15 cellular contexts compared by ENCODE assay signal in the genomic region with DNA sequence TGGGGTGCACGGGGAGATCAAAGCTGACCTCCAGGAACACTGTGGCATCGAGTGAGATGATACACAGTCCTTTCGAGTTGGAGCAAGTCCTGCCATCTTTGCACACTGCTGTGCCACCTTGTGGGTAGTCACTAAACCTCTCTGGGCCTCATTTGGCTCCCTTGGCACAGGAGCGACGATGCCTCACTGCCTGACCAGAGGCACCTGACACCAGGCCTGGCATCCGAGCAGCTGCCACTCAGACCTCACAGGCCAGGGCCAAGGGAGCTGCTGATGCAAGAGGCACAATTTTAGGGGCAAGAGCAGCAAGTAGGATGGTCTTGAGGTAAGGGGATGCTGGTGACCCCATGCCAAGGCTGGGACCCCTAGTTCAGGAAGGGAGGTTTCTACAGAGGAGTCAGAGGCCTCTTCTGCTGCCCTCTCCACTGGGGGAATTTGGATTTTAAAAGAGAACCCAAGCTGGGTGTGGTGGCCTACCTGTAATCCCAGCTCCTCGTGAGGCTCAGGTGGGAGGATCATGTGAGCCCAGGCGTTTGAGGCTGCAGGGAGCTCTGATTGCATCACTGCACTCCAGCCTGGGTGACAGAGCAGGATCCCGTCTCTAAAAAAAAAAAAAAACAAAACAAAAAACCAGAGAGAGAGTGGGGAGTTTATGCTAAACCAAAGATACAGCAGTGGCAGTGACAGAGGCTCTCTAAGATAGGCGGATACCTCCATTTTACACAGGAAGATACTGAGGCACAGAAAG. TPM values are rescaled to one million over a fixed set of nuclear protein-coding genes. Genes with fewer than 3 reads are reported as not detected.
DNase-seq lines count a peak whose midpoint lies in the region; ATAC-seq and TF ChIP-seq lines count a peak whose summit lies in the region.
"Had no signal": no experiment of that assay in that cellular context is flagged by ENCODE, and none has a peak within 500 bp of the region (broad histone marks: within the 10 kb centered on the region; RNA-seq: fewer than 3 reads in every experiment).

No MANE protein-coding gene starts in this region.

- DNase-seq in H9 (no peak), RWPE2 (ENCODE audit: low spot score) (peak; percentile 57), islet precursor cell (peak; percentile 57), smooth muscle cell (lab: John Stamatoyannopoulos, UW; ENCODE audit: unreplicated experiment) (no peak), H7 (no peak), SKM-1 treated with dmso at 0.1 percent for 144 hours (lab: John Stamatoyannopoulos, UW; ENCODE audit: unreplicated experiment) (no peak)
- DNase-seq: activated CD4-positive, alpha-beta T cell treated with anti-CD3 and anti-CD28 coated beads, Interleukin-2, amount 50 U/mL, for 48 hours; activated naive CD4-positive, alpha-beta T cell; foreskin melanocyte; NCI-H146; stimulated activated CD4-positive, alpha-beta T cell treated with anti-CD3 and anti-CD28 coated beads, Interleukin-4, amount 100 ng/mL, for 1 hour; stimulated activated naive CD8-positive, alpha-beta T cell treated with anti-CD3 and anti-CD28 coated beads, Interleukin-15, Interleukin-2, amounts not matched to agents 100 U/mL and 50 U/mL, for 24 hours had no signal

- H2BK15ac ChIP-seq in H9 (ENCODE audit: low read depth, low read length) = no peak overlapping the region

- peaks cover 28 to 67% of the 10 kb centered on the region in 2 experiments for H3K4me1 Mint-ChIP-seq in H9

- no peak for ATAC-seq in RWPE2 (ENCODE audit: low read depth)
- no peak for ATAC-seq in GM19351 (IDR thresholded peaks at IDR 0.05; ENCODE audit: unreplicated experiment)
- ATAC-seq: stimulated activated naive CD8-positive, alpha-beta T cell treated with anti-CD3 and anti-CD28 coated beads, Interleukin-15, Interleukin-2, amounts not matched to agents 100 U/mL and 50 U/mL, for 24 hours had no signal

- H3K14ac ChIP-seq in H9 (ENCODE audit: insufficient read depth, low read length) = no peak overlapping the region

- H3K36me3 ChIP-seq in RWPE2 (ENCODE audit: low read depth) = peaks cover 22% of the 10 kb centered on the region
- H3K36me3 ChIP-seq in smooth muscle cell (ENCODE audit: low read depth) = no peaks in the 10 kb centered on the region
- H3K36me3 ChIP-seq in H7 (replicated peaks; ENCODE audit: control insufficient read depth, insufficient read depth, low read length) = no peaks in the 10 kb centered on the region
- H3K36me3 ChIP-seq: neutrophil had no signal

- no peaks in the 10 kb centered on the region for H3K79me1 ChIP-seq in H9 (ENCODE audit: insufficient read depth, low read depth, low read length, poor library complexity, severe bottlenecking)

- H3K27me3 Mint-ChIP-seq in H9 (ENCODE audit: low read depth) = peaks cover 10% of the 10 kb centered on the region

- no peak overlapping the region for H3K9ac ChIP-seq in H9 (ENCODE audit: extremely low read depth, insufficient read length, low read length)
- H3K9ac ChIP-seq in smooth muscle cell (ENCODE audit: low read depth) = no peak overlapping the region

- H4K20me1 ChIP-seq in H9 (ENCODE audit: control insufficient read depth, insufficient read depth, insufficient read length) = no peaks in the 10 kb centered on the region
- H4K20me1 ChIP-seq in smooth muscle cell (ENCODE audit: low read depth) = no peaks in the 10 kb centered on the region

- no CpG with 5 or more reads among the region's 10 CpGs for WGBS in H9 (ENCODE audit: extremely low coverage, insufficient read length, low lambda C conversion rate)
- WGBS in smooth muscle cell (ENCODE audit: low lambda C conversion rate) = 81% methylated on average over 10 of the region's 10 CpGs

- H3K27me3 ChIP-seq in H9 (ENCODE audit: insufficient read depth, low read length) = no peaks in the 10 kb centered on the region
- H3K27me3 ChIP-seq in RWPE2 (ENCODE audit: insufficient read depth, poor library complexity, severe bottlenecking) = no peaks in the 10 kb centered on the region
- no peaks in the 10 kb centered on the region for H3K27me3 ChIP-seq in smooth muscle cell (ENCODE audit: low read depth)
- H3K27me3 ChIP-seq in H7 (ENCODE audit: control insufficient read depth, insufficient read depth, low read length) = no peaks in the 10 kb centered on the region; the same call in 1 of the 2 replicates

- H4K5ac ChIP-seq in H9 (ENCODE audit: insufficient read length, low read depth, low read length) = no peak overlapping the region

- no peak overlapping the region for H3K23ac ChIP-seq in H9 (ENCODE audit: insufficient read length, low read depth, low read length)

- H3K4me3 ChIP-seq in RWPE2 (ENCODE audit: severe bottlenecking) (peak overlapping the region; percentile 51), smooth muscle cell (no peak overlapping the region), H7 (ENCODE audit: insufficient read depth, low read depth, low read length) (no peak overlapping the region)

- no peak overlapping the region for H2AK5ac ChIP-seq in H9 (ENCODE audit: insufficient read length, low read length)

- H3K9me3 ChIP-seq in H9 (ENCODE audit: control insufficient read depth, low read depth, low read length) (no peaks in the 10 kb centered on the region), RWPE2 (ENCODE audit: severe bottlenecking) (no peaks in the 10 kb centered on the region), smooth muscle cell (replicated peaks; ENCODE audit: low read depth) (no peaks in the 10 kb centered on the region)
- H3K9me3 ChIP-seq: neutrophil had no signal

- H3K4me1 ChIP-seq in H9 (ENCODE audit: insufficient read depth, low read length) (no peaks in the 10 kb centered on the region), RWPE2 (ENCODE audit: insufficient read depth, poor library complexity, severe bottlenecking) (peaks cover 53% of the 10 kb centered on the region), smooth muscle cell (ENCODE audit: low read depth) (peaks cover 6% of the 10 kb centered on the region)

- no peak overlapping the region for H3T11ph ChIP-seq in H9 (ENCODE audit: low read length)

- H4K91ac ChIP-seq in H9 (ENCODE audit: insufficient read length, low read depth, low read length) = no peak overlapping the region

- no peak overlapping the region for H3K18ac ChIP-seq in H9 (ENCODE audit: insufficient read length, low read depth, low read length)

- H3K79me2 ChIP-seq in H9 (ENCODE audit: insufficient read depth, low read length) = no peaks in the 10 kb centered on the region
- H3K79me2 ChIP-seq in smooth muscle cell (ENCODE audit: low read depth) = no peaks in the 10 kb centered on the region

- H3K36me3 Mint-ChIP-seq in H9 (ENCODE audit: insufficient read depth in 1 of 3, low read depth in 3 of 3) = no peaks in the 10 kb centered on the region; a peak in 1 of 7 replicates

- no peaks in the 10 kb centered on the region for H3K23me2 ChIP-seq in H9 (ENCODE audit: insufficient read length, low read depth, low read length, poor library complexity, severe bottlenecking)

- H3K4ac ChIP-seq in H9 (ENCODE audit: low read depth, low read length) = no peak overlapping the region

- H3K56ac ChIP-seq in H9 (ENCODE audit: insufficient read length, low read depth, low read length) = no peak overlapping the region

- no peak for TF ChIP-seq CTCF in H9 (conservative IDR thresholded peaks at IDR 0.05)
- no peak for TF ChIP-seq CTCF in RWPE2 (IDR thresholded peaks at IDR 0.05; ENCODE audit: poor library complexity, severe bottlenecking)
- no peak for TF ChIP-seq CTCF in smooth muscle cell (IDR thresholded peaks at IDR 0.05; ENCODE audit: borderline replicate concordance, insufficient read depth, poor library complexity, severe bottlenecking)

- H3K4me3 Mint-ChIP-seq in H9 = no peak overlapping the region

- no peak overlapping the region for H2AFZ ChIP-seq in H9 (ENCODE audit: low read length)
- no peak overlapping the region for H2AFZ ChIP-seq in smooth muscle cell (ENCODE audit: low read depth)

- H3K27ac ChIP-seq in H9 (ENCODE audit: insufficient read length, low read depth, low read length) (no peak overlapping the region), RWPE2 (ENCODE audit: poor library complexity, severe bottlenecking) (peak overlapping the region; percentile 89), smooth muscle cell (ENCODE audit: low read depth) (peak overlapping the region; percentile 82)
- H3K27ac ChIP-seq: neutrophil had no signal

- H3K27ac Mint-ChIP-seq in H9 = peak overlapping the region in 2 of 3 experiments; percentile 52 to 82; a peak in 3 of 7 replicates

- no peak overlapping the region for H2BK20ac ChIP-seq in H9 (ENCODE audit: low read depth, low read length, poor library complexity, severe bottlenecking)

- H2BK12ac ChIP-seq in H9 (ENCODE audit: insufficient read length, low read depth, low read length) = no peak overlapping the region

- H2BK120ac ChIP-seq in H9 (ENCODE audit: low read depth, low read length, poor library complexity, severe bottlenecking) = no peak overlapping the region

- H3K9me3 Mint-ChIP-seq in H9 = no peaks in the 10 kb centered on the region

- no peak overlapping the region for H4K8ac ChIP-seq in H9 (replicated peaks; ENCODE audit: insufficient read length, low read depth, low read length)

- no peak overlapping the region for H2BK5ac ChIP-seq in H9 (ENCODE audit: insufficient read length, low read length)

- H3K4me2 ChIP-seq in H9 (ENCODE audit: insufficient read depth, insufficient read length, low read length) = no peak overlapping the region
- peak overlapping the region; percentile 21 for H3K4me2 ChIP-seq in smooth muscle cell

- H3F3A ChIP-seq in smooth muscle cell (ENCODE audit: low read depth) = peaks cover 19% of the 10 kb centered on the region

RNA-seq across cellular contexts. Expression of gene ADGRG1, which starts 6.7 kb away (rescaled TPM):
- total RNA-seq in H9 (2021) (0.57 and 1.1 TPM in 2 replicates), smooth muscle cell (27.3 and 32.0 TPM in 2 replicates)
- 15.3 and 71.2 TPM in 2 replicates for polyA plus RNA-seq in smooth muscle cell
- 0.38 and 0.44 TPM in 2 replicates for total RNA-seq in H7 (2014; rRNA removed; shearing (Covaris generic))

RNA-seq across cellular contexts. Expression of gene ADGRG3, which starts 46.4 kb away (rescaled TPM):
- total RNA-seq in H9 (2021) = 0.46 and 0.64 TPM in 2 replicates
- total RNA-seq in smooth muscle cell = 0.13 TPM in 1 of 2 replicates, not detected in the other
- polyA plus RNA-seq in smooth muscle cell = not detected in 2 replicates
- total RNA-seq in H7 (2014; rRNA removed; shearing (Covaris generic)) = 0.07 and 0.67 TPM in 2 replicates
- total RNA-seq: T-helper 1 cell treated with Interleukin-12 subunit alpha and Interleukin-12 subunit beta and Interleukin-4 antibody, amounts not matched to agents 30 ng/mL and 1 ng/mL, for 36 hours had no signal

Comparison
In these comparisons a context has a peak if more than half of its experiments do, and no peak if none do; other contexts are left out.
1. DNase-seq: peak in RWPE2 (single experiment) and islet precursor cell (single experiment); none in H9 (single experiment), smooth muscle cell (single experiment), H7 (single experiment) and SKM-1 treated with dmso at 0.1 percent for 144 hours (single experiment).
2. RNA of gene ADGRG1, which starts 6.7 kb away (total RNA-seq): 27.3 to 32.0 TPM in smooth muscle cell; 0.57 to 1.1 TPM in H9 and 0.38 to 0.44 TPM in H7; every median in the first group is over 10 times any median in the second.